ENCODE assay signal across 19 cellular contexts in the genomic region with DNA sequence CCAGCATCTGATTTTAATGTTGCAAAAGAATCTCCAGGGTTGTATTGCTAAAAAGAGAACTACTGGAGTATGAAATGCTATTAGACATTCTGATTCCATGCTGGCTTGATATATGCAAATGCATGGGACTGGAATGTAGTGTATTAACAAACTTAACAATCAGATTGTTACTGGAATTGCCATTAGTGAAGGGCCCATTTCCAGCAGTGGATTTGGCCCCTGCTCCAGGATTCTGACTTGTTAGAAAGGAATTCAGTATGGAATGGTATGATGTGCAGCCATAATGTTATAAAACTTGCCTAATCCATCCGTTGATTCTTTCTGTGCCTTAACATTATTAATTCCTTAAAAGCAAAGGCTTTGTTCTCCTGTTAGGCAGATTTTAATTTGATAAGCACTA. TPM values are rescaled to one million over a fixed set of nuclear protein-coding genes. Genes with fewer than 3 reads are reported as not detected.
DNase-seq lines count a peak whose midpoint lies in the region; ATAC-seq and TF ChIP-seq lines count a peak whose summit lies in the region.
"Had no signal": no experiment of that assay in that cellular context is flagged by ENCODE, and none has a peak within 500 bp of the region (broad histone marks: within the 10 kb centered on the region; RNA-seq: fewer than 3 reads in every experiment).

No MANE protein-coding gene starts in this region.

- no peak for ATAC-seq in stimulated activated memory B cell treated with anti-CD40 and anti-IgM and Interleukin-4, amounts not matched to agents 10 μg/mL and 1 μg/mL and 100 μg/mL, for 72 hours
- no peak for ATAC-seq in HG03196 (IDR thresholded peaks at IDR 0.05; ENCODE audit: unreplicated experiment)
- ATAC-seq: heart left ventricle, left ventricle myocardium superior, natural killer cell, upper lobe of right lung had no signal

- 19% methylated on average over 1 of the region's 1 CpG for WGBS in suprapubic skin

- no peak for TF ChIP-seq EP300 in suprapubic skin (IDR thresholded peaks at IDR 0.05)

- no peaks in the 10 kb centered on the region for H3K27me3 ChIP-seq in adipocyte (replicated peaks; ENCODE audit: control insufficient read depth, insufficient read depth, low read length)
- no peaks in the 10 kb centered on the region for H3K27me3 ChIP-seq in suprapubic skin
- H3K27me3 ChIP-seq: heart left ventricle, upper lobe of right lung had no signal

- H3K27ac Mint-ChIP-seq in stimulated activated memory B cell treated with anti-CD40 and anti-IgM and Interleukin-4, amounts not matched to agents 10 μg/mL and 1 μg/mL and 100 μg/mL, for 72 hours = no peak overlapping the region
- H3K27ac Mint-ChIP-seq: activated CD4-positive, alpha-beta memory T cell treated with anti-CD3 and anti-CD28 coated beads for 36 hours; activated T-helper 1 cell treated with anti-CD3 and anti-CD28 coated beads, Interleukin-12 subunit alpha, Interleukin-12 subunit beta, Interleukin-2, Interleukin-4 antibody, amounts not matched to agents 30 ng/mL and 10 ng/mL and 1 ng/mL, durations not matched to agents 14 hours and 24 hours and 36 hours; natural killer cell had no signal

- H3K4me3 ChIP-seq in adipocyte (ENCODE audit: low read length) (no peak overlapping the region), fibroblast of villous mesenchyme (ENCODE audit: low read depth, low read length) (no peak overlapping the region), suprapubic skin (no peak overlapping the region)
- H3K4me3 ChIP-seq: heart left ventricle, upper lobe of right lung had no signal

- H3K9me3 Mint-ChIP-seq in stimulated activated memory B cell treated with anti-CD40 and anti-IgM and Interleukin-4, amounts not matched to agents 10 μg/mL and 1 μg/mL and 100 μg/mL, for 72 hours = no peaks in the 10 kb centered on the region
- H3K9me3 Mint-ChIP-seq: activated CD4-positive, alpha-beta memory T cell treated with anti-CD3 and anti-CD28 coated beads for 36 hours; activated T-helper 1 cell treated with anti-CD3 and anti-CD28 coated beads, Interleukin-12 subunit alpha, Interleukin-12 subunit beta, Interleukin-2, Interleukin-4 antibody, amounts not matched to agents 30 ng/mL and 10 ng/mL and 1 ng/mL, durations not matched to agents 14 hours and 24 hours and 36 hours; natural killer cell had no signal

- H3K36me3 ChIP-seq in adipocyte (ENCODE audit: control insufficient read depth, insufficient read depth, low read length, severe bottlenecking) (peaks cover 66% of the 10 kb centered on the region), suprapubic skin (peaks cover 53% of the 10 kb centered on the region)

- peaks cover 6% of the 10 kb centered on the region for H3K36me3 Mint-ChIP-seq in stimulated activated memory B cell treated with anti-CD40 and anti-IgM and Interleukin-4, amounts not matched to agents 10 μg/mL and 1 μg/mL and 100 μg/mL, for 72 hours
- H3K36me3 Mint-ChIP-seq: activated CD4-positive, alpha-beta memory T cell treated with anti-CD3 and anti-CD28 coated beads for 36 hours had no signal

- H3K27me3 Mint-ChIP-seq in stimulated activated memory B cell treated with anti-CD40 and anti-IgM and Interleukin-4, amounts not matched to agents 10 μg/mL and 1 μg/mL and 100 μg/mL, for 72 hours = no peaks in the 10 kb centered on the region
- H3K27me3 Mint-ChIP-seq: activated CD4-positive, alpha-beta memory T cell treated with anti-CD3 and anti-CD28 coated beads for 36 hours had no signal

- no peak for TF ChIP-seq CTCF in fibroblast of villous mesenchyme (IDR thresholded peaks at IDR 0.05; ENCODE audit: insufficient read depth, low read depth, low read length)
- TF ChIP-seq CTCF in suprapubic skin (IDR thresholded peaks at IDR 0.05) = no peak

- DNase-seq in GM03348 (ENCODE audit: low spot score) = peak; percentile 74
- DNase-seq in adipocyte (ENCODE audit: low read depth) = peak; percentile 66
- peak; percentile 71 for DNase-seq in fibroblast of villous mesenchyme (ENCODE audit: low read depth)
- no peak for DNase-seq in suprapubic skin (ENCODE audit: low spot score in 2 of 2)
- DNase-seq in GDM1 (lab: John Stamatoyannopoulos, UW) = no peak
- DNase-seq: activated CD4-positive, alpha-beta memory T cell treated with anti-CD3 and anti-CD28 coated beads for 36 hours; COR-L47; heart left ventricle; left ventricle myocardium superior; natural killer cell; NCI-H774; retina; Right ventricle myocardium superior; stimulated activated CD4-positive, alpha-beta T cell treated with anti-CD3 and anti-CD28 coated beads, Interleukin-2, amount 100 ng/mL, for 48 hours; upper lobe of right lung had no signal

- peak overlapping the region; percentile 24 for H3K27ac ChIP-seq in suprapubic skin
- H3K27ac ChIP-seq: heart left ventricle, HL-60, upper lobe of right lung had no signal

- no peak overlapping the region for H3K9ac ChIP-seq in adipocyte (ENCODE audit: low read length)

- peaks cover 5% of the 10 kb centered on the region for H3K4me1 Mint-ChIP-seq in stimulated activated memory B cell treated with anti-CD40 and anti-IgM and Interleukin-4, amounts not matched to agents 10 μg/mL and 1 μg/mL and 100 μg/mL, for 72 hours

- TF ChIP-seq POLR2A in suprapubic skin (IDR thresholded peaks at IDR 0.05) = no peak

- no peak overlapping the region for H3K4me3 Mint-ChIP-seq in stimulated activated memory B cell treated with anti-CD40 and anti-IgM and Interleukin-4, amounts not matched to agents 10 μg/mL and 1 μg/mL and 100 μg/mL, for 72 hours
- H3K4me3 Mint-ChIP-seq: activated CD4-positive, alpha-beta memory T cell treated with anti-CD3 and anti-CD28 coated beads for 36 hours; activated T-helper 1 cell treated with anti-CD3 and anti-CD28 coated beads, Interleukin-12 subunit alpha, Interleukin-12 subunit beta, Interleukin-2, Interleukin-4 antibody, amounts not matched to agents 30 ng/mL and 10 ng/mL and 1 ng/mL, durations not matched to agents 14 hours and 24 hours and 36 hours; natural killer cell had no signal

- no peaks in the 10 kb centered on the region for H3K9me3 ChIP-seq in adipocyte (ENCODE audit: control insufficient read depth, low read length)
- H3K9me3 ChIP-seq in suprapubic skin = no peaks in the 10 kb centered on the region
- H3K9me3 ChIP-seq: heart left ventricle, upper lobe of right lung had no signal

- H3K4me1 ChIP-seq in adipocyte (ENCODE audit: control insufficient read depth, insufficient read depth, low read length) (peaks cover 37% of the 10 kb centered on the region), suprapubic skin (peaks cover 40% of the 10 kb centered on the region)
- H3K4me1 ChIP-seq: upper lobe of right lung had no signal

RNA-seq across cellular contexts. Expression of gene ARRDC4, which starts 7.9 kb away (rescaled TPM):
- total RNA-seq in fibroblast of villous mesenchyme (11.7 and 18.4 TPM in 2 replicates), suprapubic skin (10 to 100 TPM; 57.7 to 67.1 (median 66.3) TPM)

Comparison
In these comparisons a context has a peak if more than half of its experiments do, and no peak if none do; other contexts are left out.
1. DNase-seq: peak in GM03348 (single experiment), adipocyte (single experiment) and fibroblast of villous mesenchyme (single experiment); none in suprapubic skin (0 of 2) and GDM1 (single experiment).